9 cellular contexts compared by ENCODE assay signal in the genomic region with DNA sequence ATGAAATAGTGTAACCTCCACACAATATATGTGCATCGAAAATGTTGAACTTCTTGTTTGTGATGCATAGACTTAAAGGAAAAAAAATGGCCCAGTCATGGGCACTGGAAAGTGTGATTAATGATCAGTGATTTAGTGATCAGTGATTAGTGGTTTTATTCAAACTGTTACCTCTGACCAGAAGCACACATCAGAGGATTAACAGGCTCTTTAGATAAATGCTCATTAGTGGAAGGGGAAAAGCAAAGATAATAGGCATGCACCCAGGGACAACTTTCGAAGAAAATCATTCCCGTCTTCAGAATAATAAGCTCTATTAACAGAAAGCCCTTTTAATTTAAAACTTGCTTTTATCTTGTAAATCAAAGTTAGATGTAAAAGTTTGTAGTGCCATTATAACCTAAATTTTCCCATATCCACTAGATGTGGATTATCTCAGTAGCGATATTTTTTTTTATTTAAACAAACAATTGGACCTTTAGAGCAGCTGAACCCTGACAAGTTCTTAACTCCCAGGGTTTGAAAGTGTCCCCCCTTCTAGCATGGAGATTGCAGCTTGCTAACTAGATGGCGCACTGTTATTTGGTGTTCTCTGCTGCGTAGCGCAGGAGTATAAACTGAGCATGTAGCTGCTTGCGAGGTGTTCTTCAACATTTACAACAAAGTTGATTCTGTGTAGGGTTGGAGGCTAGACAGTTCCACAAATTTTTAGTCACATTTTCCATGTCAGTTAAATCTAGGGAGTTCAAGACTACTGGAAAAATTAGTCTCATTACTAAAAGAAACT. TPM values are rescaled to one million over a fixed set of nuclear protein-coding genes. Genes with fewer than 3 reads are reported as not detected.
A peak's percentile ranks its signal among the peaks of the same experiment; 100 is the strongest.
DNase-seq lines count a peak whose midpoint lies in the region; ATAC-seq, FAIRE-seq and TF ChIP-seq lines count a peak whose summit lies in the region.
"Had no signal": no experiment of that assay in that cellular context is flagged by ENCODE, and none has a peak within 500 bp of the region (broad histone marks: within the 10 kb centered on the region; RNA-seq: fewer than 3 reads in every experiment).

A gene with protein sequence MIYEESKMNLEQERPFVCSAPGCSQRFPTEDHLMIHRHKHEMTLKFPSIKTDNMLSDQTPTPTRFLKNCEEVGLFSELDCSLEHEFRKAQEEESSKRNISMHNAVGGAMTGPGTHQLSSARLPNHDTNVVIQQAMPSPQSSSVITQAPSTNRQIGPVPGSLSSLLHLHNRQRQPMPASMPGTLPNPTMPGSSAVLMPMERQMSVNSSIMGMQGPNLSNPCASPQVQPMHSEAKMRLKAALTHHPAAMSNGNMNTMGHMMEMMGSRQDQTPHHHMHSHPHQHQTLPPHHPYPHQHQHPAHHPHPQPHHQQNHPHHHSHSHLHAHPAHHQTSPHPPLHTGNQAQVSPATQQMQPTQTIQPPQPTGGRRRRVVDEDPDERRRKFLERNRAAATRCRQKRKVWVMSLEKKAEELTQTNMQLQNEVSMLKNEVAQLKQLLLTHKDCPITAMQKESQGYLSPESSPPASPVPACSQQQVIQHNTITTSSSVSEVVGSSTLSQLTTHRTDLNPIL (plus strand): TSS at position 643 of the 787 bp plus-strand sequence. CDS start 397 bp downstream, outside the sequence.

- H3K27ac Mint-ChIP-seq in activated naive CD4-positive, alpha-beta T cell treated with anti-CD3 and anti-CD28 coated beads, Interleukin-2, amount 50 U/mL, for 24 hours, result no peak within 1 kb of the TSS
- peak within 1 kb of the TSS; percentile 94 for H3K27ac Mint-ChIP-seq in astrocyte (ENCODE audit: unreplicated experiment)

- peaks cover 3% of the 10 kb centered on the region for H4K20me1 ChIP-seq in astrocyte (ENCODE audit: insufficient read depth, low read length)

- H3K36me3 ChIP-seq in astrocyte (ENCODE audit: insufficient read depth, low read length) (no peaks in the 10 kb centered on the region), lower lobe of right lung (no peaks in the 10 kb centered on the region)

- peak within 1 kb of the TSS; percentile 88 for H3K4me2 ChIP-seq in astrocyte (ENCODE audit: low read length)

- DNase-seq in activated naive CD4-positive, alpha-beta T cell (lab: John Stamatoyannopoulos, UW), result no peak
- DNase-seq in astrocyte (ENCODE audit: low read depth) (no peak), lower lobe of right lung (no peak), ureter (ENCODE audit: low spot score) (no peak), 8988T (no peak)
- no peak for DNase-seq in stimulated activated CD4-positive, alpha-beta T cell treated with anti-CD3 and anti-CD28 coated beads, Interleukin-15, amount 100 ng/mL, for 24 hours
- DNase-seq: COR-L47 had no signal

- TF ChIP-seq CTCF in astrocyte (IDR thresholded peaks at IDR 0.05; ENCODE audit: insufficient read depth, low read depth, low read length) (peak; percentile 35), lower lobe of right lung (IDR thresholded peaks at IDR 0.05) (no peak)

- intact Hi-C loops in lower lobe of right lung (cut with DNase I), result no loop called here

- H3K4me1 ChIP-seq in astrocyte (ENCODE audit: insufficient read depth, low read length) (peaks cover 22% of the 10 kb centered on the region), lower lobe of right lung (peaks cover 24% of the 10 kb centered on the region)

- no peak for ATAC-seq in lower lobe of right lung
- no peak for ATAC-seq in GM18519 (IDR thresholded peaks at IDR 0.05; ENCODE audit: low FRiP score, unreplicated experiment)

- FAIRE-seq in astrocyte (lab: Jason Lieb, UNC), result no peak

- peaks cover 6% of the 10 kb centered on the region for H3K79me2 ChIP-seq in astrocyte (ENCODE audit: insufficient read depth, low read length)

- H3K27ac ChIP-seq in astrocyte (ENCODE audit: low read depth, low read length) (no peak within 1 kb of the TSS), lower lobe of right lung (no peak within 1 kb of the TSS)

- H2AFZ ChIP-seq in astrocyte (ENCODE audit: low read depth, low read length), result no peak within 1 kb of the TSS

- H3K36me3 Mint-ChIP-seq in activated naive CD4-positive, alpha-beta T cell treated with anti-CD3 and anti-CD28 coated beads, Interleukin-2, amount 50 U/mL, for 24 hours, result no peaks in the 10 kb centered on the region
- H3K36me3 Mint-ChIP-seq in astrocyte (ENCODE audit: low read depth, unreplicated experiment), result no peaks in the 10 kb centered on the region

- H3K9me3 Mint-ChIP-seq in activated naive CD4-positive, alpha-beta T cell treated with anti-CD3 and anti-CD28 coated beads, Interleukin-2, amount 50 U/mL, for 24 hours, result no peaks in the 10 kb centered on the region
- no peaks in the 10 kb centered on the region for H3K9me3 Mint-ChIP-seq in astrocyte (ENCODE audit: unreplicated experiment)

- H3K27me3 ChIP-seq in astrocyte (ENCODE audit: insufficient read depth, low read length), result no peaks in the 10 kb centered on the region
- H3K27me3 ChIP-seq in lower lobe of right lung (ENCODE audit: low read depth), result peaks cover 33% of the 10 kb centered on the region

- H3K4me3 Mint-ChIP-seq in activated naive CD4-positive, alpha-beta T cell treated with anti-CD3 and anti-CD28 coated beads, Interleukin-2, amount 50 U/mL, for 24 hours, result peak within 1 kb of the TSS; percentile 76
- peak within 1 kb of the TSS; percentile 96 for H3K4me3 Mint-ChIP-seq in astrocyte (ENCODE audit: unreplicated experiment)

- H3K4me3 ChIP-seq in astrocyte (ENCODE audit: insufficient read depth, low read depth, low read length), result peak within 1 kb of the TSS; percentile 82
- peak within 1 kb of the TSS; percentile 60 for H3K4me3 ChIP-seq in lower lobe of right lung

- peaks cover 41% of the 10 kb centered on the region for H3K27me3 Mint-ChIP-seq in activated naive CD4-positive, alpha-beta T cell treated with anti-CD3 and anti-CD28 coated beads, Interleukin-2, amount 50 U/mL, for 24 hours
- H3K27me3 Mint-ChIP-seq in astrocyte (ENCODE audit: low read depth, unreplicated experiment), result no peaks in the 10 kb centered on the region

- H3K4me1 Mint-ChIP-seq in activated naive CD4-positive, alpha-beta T cell treated with anti-CD3 and anti-CD28 coated beads, Interleukin-2, amount 50 U/mL, for 24 hours, result peaks cover 39% of the 10 kb centered on the region
- H3K4me1 Mint-ChIP-seq in astrocyte (ENCODE audit: low read depth, unreplicated experiment), result peaks cover 17% of the 10 kb centered on the region

- peak within 1 kb of the TSS; percentile 99 for H3K9ac ChIP-seq in astrocyte (ENCODE audit: low read length)

- H3K9me3 ChIP-seq in astrocyte (ENCODE audit: insufficient read depth, low read depth, low read length), result no peaks in the 10 kb centered on the region
- H3K9me3 ChIP-seq in lower lobe of right lung, result no peaks in the 10 kb centered on the region

RNA-seq across cellular contexts. Expression of the gene that starts here (rescaled TPM):
- total RNA-seq in astrocyte (23.7 and 25.4 TPM in 2 replicates), lower lobe of right lung (10.3 TPM), ureter (10.6 TPM)
